In genomic region chr3:70108072-70108471, GRCh38 we compare ENCODE assay signal across 8 cellular contexts.
DNase-seq lines count a peak whose midpoint lies in the region; ATAC-seq and TF ChIP-seq lines count a peak whose summit lies in the region.

No MANE protein-coding gene starts in this region.

- H3K27ac ChIP-seq in suprapubic skin, result no peak overlapping the region

- no peaks in the 10 kb centered on the region for H3K4me1 ChIP-seq in suprapubic skin

- TF ChIP-seq EP300 in suprapubic skin (IDR thresholded peaks at IDR 0.05), result no peak

- TF ChIP-seq CTCF in GM12864 (IDR thresholded peaks at IDR 0.05; ENCODE audit: low read depth, low read length, missing control alignments) (peak; percentile 79), suprapubic skin (IDR thresholded peaks at IDR 0.05) (peak in 1 of 2 donors; percentile 7)

- in situ Hi-C loops in KBM-7 (cut with MboI; ENCODE audit: low pct_unique_long_range_greater_than_20kb, low sequenced_read_pairs), result no loop called here

- H3K36me3 ChIP-seq in suprapubic skin, result no peaks in the 10 kb centered on the region

- WGBS in suprapubic skin, result 60% methylated on average over 6 of the region's 6 CpGs

- DNase-seq in A172 (ENCODE audit: low spot score), result peak; percentile 8
- no peak for DNase-seq in GM12864 (ENCODE audit: low read depth)
- DNase-seq in KBM-7, result peak; percentile 23
- peak; percentile 32 for DNase-seq in dermis blood vessel endothelial cell
- peak; percentile 9 to 12 for DNase-seq in stimulated activated CD4-positive, alpha-beta T cell treated with anti-CD3 and anti-CD28 coated beads, Interleukin-4, amount 100 ng/mL, for 48 hours (ENCODE audit: low read depth in 2 of 2)
- no peak for DNase-seq in suprapubic skin (ENCODE audit: low spot score in 2 of 2)
- no peak for DNase-seq in GM19238 (ENCODE audit: insufficient read length, low spot score)

- no peaks in the 10 kb centered on the region for H3K9me3 ChIP-seq in suprapubic skin

- no peak for TF ChIP-seq POLR2A in suprapubic skin (IDR thresholded peaks at IDR 0.05)

- H3K4me3 ChIP-seq in GM12864 (ENCODE audit: low read depth, low read length), result no peak overlapping the region
- no peak overlapping the region for H3K4me3 ChIP-seq in suprapubic skin

- ATAC-seq in GM18498 (IDR thresholded peaks at IDR 0.05; ENCODE audit: unreplicated experiment), result no peak

- peaks cover 3% of the 10 kb centered on the region for H3K27me3 ChIP-seq in suprapubic skin

Comparison
In these comparisons a context has a peak if more than half of its experiments do, and no peak if none do; other contexts are left out.
1. DNase-seq: peak in A172 (single experiment), KBM-7 (single experiment), dermis blood vessel endothelial cell (single experiment) and stimulated activated CD4-positive, alpha-beta T cell treated with anti-CD3 and anti-CD28 coated beads, Interleukin-4, amount 100 ng/mL, for 48 hours (2 of 2); none in GM12864 (single experiment), suprapubic skin (0 of 2) and GM19238 (single experiment).